Comparison of ENCODE assay signal across 8 cellular contexts in genomic region chr20:63864545-63864977, GRCh38. TPM values are rescaled to one million over a fixed set of nuclear protein-coding genes. Genes with fewer than 3 reads are reported as not detected.
DNase-seq lines count a peak whose midpoint lies in the region; ATAC-seq lines count a peak whose summit lies in the region.

No MANE protein-coding gene starts in this region.

- CTCF ChIA-PET in CD4-positive, alpha-beta memory T cell (lab: Charles Lee; ENCODE audit: partially characterized antibody), result interaction anchor here (0.7 to 4.8 kb wide), 13 partner anchors 79 to 371 kb away, joined by 3 to 39 read pairs (median 4); partner anchors contain the start of genes ARFRP1, PRPF6, PTK6 and UCKL1

- H3K23ac ChIP-seq in neuronal stem cell (ENCODE audit: low read depth, low read length, poor library complexity), result peak overlapping the region; percentile 99

- H3K4me1 Mint-ChIP-seq in CD4-positive, alpha-beta memory T cell, result peaks cover 15 to 50% (median 29%) of the 10 kb centered on the region in 4 donors

- H3K9me3 ChIP-seq in CD4-positive, alpha-beta memory T cell (ENCODE audit: control insufficient read depth in 1 of 2, low read length in 2 of 2), result no peaks in the 10 kb centered on the region
- H3K9me3 ChIP-seq in MG63 (no peaks in the 10 kb centered on the region), neuronal stem cell (replicated peaks in 1 of 2; ENCODE audit: control insufficient read depth in 2 of 2, insufficient read depth in 1 of 2, low read depth in 1 of 2, low read length in 2 of 2) (no peaks in the 10 kb centered on the region)
- no peaks in the 10 kb centered on the region for H3K9me3 ChIP-seq in effector memory CD4-positive, alpha-beta T cell (ENCODE audit: control insufficient read depth, low read length)

- intact Hi-C loops in CD4-positive, alpha-beta memory T cell (cut with micrococcal nuclease), result loop anchor here (1.0 to 5.0 kb wide), 6 partner anchors 78 to 326 kb away; partner anchors contain the start of genes ARFRP1 and SLC2A4RG

- H2BK12ac ChIP-seq in neuronal stem cell (ENCODE audit: low read length), result no peak overlapping the region

- H3K4me3 Mint-ChIP-seq in CD4-positive, alpha-beta memory T cell, result peak overlapping the region; percentile 90 to 99 (median 96)

- peak overlapping the region; percentile 84 for H2AK5ac ChIP-seq in neuronal stem cell (ENCODE audit: low read depth, low read length)

- POLR2A ChIA-PET in CD4-positive, alpha-beta memory T cell (lab: Charles Lee; ENCODE audit: partially characterized antibody), result interaction anchor here (0.8 to 3.8 kb wide), 33 partner anchors 10 to 368 kb away, joined by 3 to 37 read pairs (median 5); partner anchors contain the start of genes ARFRP1, HELZ2, LIME1 and OPRL1

- H3K27ac ChIP-seq in CD4-positive, alpha-beta memory T cell (ENCODE audit: low read depth, low read length), result peak overlapping the region; percentile 81
- peak overlapping the region; percentile 75 for H3K27ac ChIP-seq in effector memory CD4-positive, alpha-beta T cell (ENCODE audit: insufficient read depth, low read length, poor library complexity, severe bottlenecking)
- peak overlapping the region; percentile 81 for H3K27ac ChIP-seq in neuronal stem cell (replicated peaks; ENCODE audit: low read length)

- H3K4me2 ChIP-seq in neuronal stem cell (ENCODE audit: insufficient read depth, low read length, poor library complexity, severe bottlenecking), result peak overlapping the region; percentile 62

- no peak for ATAC-seq in GM21723 (IDR thresholded peaks at IDR 0.05; ENCODE audit: unreplicated experiment)
- ATAC-seq in GM19324 (IDR thresholded peaks at IDR 0.05; ENCODE audit: low FRiP score, unreplicated experiment), result no peak

- H3K14ac ChIP-seq in neuronal stem cell (ENCODE audit: low read length), result no peak overlapping the region

- H4K91ac ChIP-seq in neuronal stem cell (ENCODE audit: low read depth, low read length, poor library complexity), result no peak overlapping the region

- peak overlapping the region; percentile 87 to 99 (median 96) for H3K27ac Mint-ChIP-seq in CD4-positive, alpha-beta memory T cell

- peak overlapping the region; percentile 92 for H2AFZ ChIP-seq in neuronal stem cell (ENCODE audit: low read length)

- peaks cover 7% of the 10 kb centered on the region for H3K36me3 ChIP-seq in CD4-positive, alpha-beta memory T cell (ENCODE audit: insufficient read depth, low read length)
- H3K36me3 ChIP-seq in MG63 (peaks cover 51% of the 10 kb centered on the region), neuronal stem cell (replicated peaks in 1 of 2; ENCODE audit: control insufficient read depth in 2 of 2, insufficient read depth in 2 of 2, low read length in 2 of 2) (peaks cover 20 to 50% of the 10 kb centered on the region in 2 donors)
- peaks cover 15% of the 10 kb centered on the region for H3K36me3 ChIP-seq in effector memory CD4-positive, alpha-beta T cell (ENCODE audit: control insufficient read depth, insufficient read depth, low read length)

- H3K79me1 ChIP-seq in neuronal stem cell (ENCODE audit: low read depth, low read length), result peaks cover 17% of the 10 kb centered on the region

- H2BK120ac ChIP-seq in neuronal stem cell (ENCODE audit: low read depth, low read length), result no peak overlapping the region

- DNase-seq in CD4-positive, alpha-beta memory T cell, result peak in 2 of 5 donors; percentile 54 to 55
- DNase-seq in MG63, result no peak
- DNase-seq in effector memory CD4-positive, alpha-beta T cell, result no peak
- DNase-seq in neuronal stem cell (ENCODE audit: low spot score), result no peak
- DNase-seq in SHP77 treated with DMSO at 0.1 percent for 48 hours (lab: John Stamatoyannopoulos, UW), result no peak
- no peak for DNase-seq in DMS79 treated with DMSO at 0.1 percent for 48 hours (lab: John Stamatoyannopoulos, UW)

- peak overlapping the region; percentile 93 for H3K18ac ChIP-seq in neuronal stem cell (ENCODE audit: low read length)

- peaks cover 15 to 32% of the 10 kb centered on the region in 2 donors for H3K36me3 Mint-ChIP-seq in CD4-positive, alpha-beta memory T cell

- peak overlapping the region; percentile 27 to 90 for H3K4me3 ChIP-seq in CD4-positive, alpha-beta memory T cell (ENCODE audit: low read length in 2 of 2)
- H3K4me3 ChIP-seq in MG63, result peak overlapping the region; percentile 87
- H3K4me3 ChIP-seq in effector memory CD4-positive, alpha-beta T cell (ENCODE audit: insufficient read depth, low read depth, low read length, poor library complexity, severe bottlenecking), result peak overlapping the region; percentile 80
- peak overlapping the region; percentile 84 to 87 for H3K4me3 ChIP-seq in neuronal stem cell (ENCODE audit: low read length in 2 of 2)

- H3K4me1 ChIP-seq in CD4-positive, alpha-beta memory T cell (ENCODE audit: insufficient read depth, low read length), result peaks cover 29% of the 10 kb centered on the region
- H3K4me1 ChIP-seq in effector memory CD4-positive, alpha-beta T cell (ENCODE audit: control insufficient read depth, insufficient read depth, low read length, poor library complexity, severe bottlenecking), result peaks cover 8% of the 10 kb centered on the region
- peaks cover 5 to 8% of the 10 kb centered on the region in 2 donors for H3K4me1 ChIP-seq in neuronal stem cell (ENCODE audit: control insufficient read depth in 2 of 2, insufficient read depth in 1 of 2, low read depth in 1 of 2, low read length in 2 of 2)

- no peak overlapping the region for H2BK15ac ChIP-seq in neuronal stem cell (ENCODE audit: low read length)

- peak overlapping the region; percentile 35 for H2BK5ac ChIP-seq in neuronal stem cell (ENCODE audit: low read length)

- no peak overlapping the region for H4K8ac ChIP-seq in neuronal stem cell (ENCODE audit: low read depth, low read length)

- H3K9ac ChIP-seq in neuronal stem cell (ENCODE audit: low read depth, low read length, poor library complexity), result peak overlapping the region; percentile 88

- WGBS in neuronal stem cell (ENCODE audit: extremely low coverage in 2 of 2, insufficient read length in 2 of 2, insufficient replicate concordance in 1 of 2), 2 donors, result no CpG with 5 or more reads among the region's 25 CpGs

- no peaks in the 10 kb centered on the region for H3K27me3 ChIP-seq in CD4-positive, alpha-beta memory T cell (ENCODE audit: insufficient read depth, low read length)
- H3K27me3 ChIP-seq in MG63, result no peaks in the 10 kb centered on the region
- H3K27me3 ChIP-seq in effector memory CD4-positive, alpha-beta T cell (replicated peaks; ENCODE audit: control insufficient read depth, insufficient read depth, low read length, poor library complexity, severe bottlenecking), result no peaks in the 10 kb centered on the region
- H3K27me3 ChIP-seq in neuronal stem cell (ENCODE audit: control insufficient read depth in 3 of 3, insufficient read depth in 3 of 3, low read depth in 1 of 3, low read length in 3 of 3), result no peaks in the 10 kb centered on the region

- H3K27me3 Mint-ChIP-seq in CD4-positive, alpha-beta memory T cell, result no peaks in the 10 kb centered on the region

- peaks cover 0 to 2% (median 0%) of the 10 kb centered on the region in 8 donors for H3K9me3 Mint-ChIP-seq in CD4-positive, alpha-beta memory T cell

- no peak overlapping the region for H3K4ac ChIP-seq in neuronal stem cell (ENCODE audit: low read length)

RNA-seq across cellular contexts. Expression of gene TPD52L2, which starts 0.5 kb away (rescaled TPM):
- total RNA-seq in CD4-positive, alpha-beta memory T cell, result 10 to 100 TPM; 44.4 to 44.9 TPM
- 10 to 100 TPM; 66.4 to 76.1 TPM for polyA plus RNA-seq in CD4-positive, alpha-beta memory T cell
- 185 and 192 TPM in 2 replicates for total RNA-seq in MG63 (2014; rRNA removed; shearing (Covaris generic); ENCODE audit: low replicate concordance)
- polyA plus RNA-seq in neuronal stem cell (2013, experiment 1 of 2), result 48.5 TPM
- 47.7 TPM for polyA plus RNA-seq in neuronal stem cell (2013, experiment 2 of 2)

RNA-seq across cellular contexts. Expression of gene ABHD16B, which starts 3.3 kb away (rescaled TPM):
- not detected for total RNA-seq in CD4-positive, alpha-beta memory T cell
- not detected for polyA plus RNA-seq in CD4-positive, alpha-beta memory T cell
- total RNA-seq in MG63 (2014; rRNA removed; shearing (Covaris generic); ENCODE audit: low replicate concordance), result not detected in 2 replicates
- not detected for polyA plus RNA-seq in neuronal stem cell (2013, experiment 1 of 2)
- not detected for polyA plus RNA-seq in neuronal stem cell (2013, experiment 2 of 2)

RNA-seq across cellular contexts. Expression of gene DNAJC5, which starts 30.4 kb away (rescaled TPM):
- total RNA-seq in CD4-positive, alpha-beta memory T cell, result 10 to 100 TPM; 53.3 to 54.4 TPM
- polyA plus RNA-seq in CD4-positive, alpha-beta memory T cell, result 1 to 10 TPM; 4.9 to 9.2 TPM
- total RNA-seq in MG63 (2014; rRNA removed; shearing (Covaris generic); ENCODE audit: low replicate concordance), result 69.3 and 92.0 TPM in 2 replicates
- 17.2 TPM for polyA plus RNA-seq in neuronal stem cell (2013, experiment 1 of 2)
- 16.8 TPM for polyA plus RNA-seq in neuronal stem cell (2013, experiment 2 of 2)

RNA-seq across cellular contexts. Expression of gene ZBTB46, which starts 33.5 kb away (rescaled TPM):
- total RNA-seq in CD4-positive, alpha-beta memory T cell, result under 1 TPM; 0.28 to 0.87 TPM
- under 1 TPM in 1 of 2 donors, not detected in 1; 0.09 TPM for polyA plus RNA-seq in CD4-positive, alpha-beta memory T cell
- 5.5 and 15.9 TPM in 2 replicates for total RNA-seq in MG63 (2014; rRNA removed; shearing (Covaris generic); ENCODE audit: low replicate concordance)
- 8.2 TPM for polyA plus RNA-seq in neuronal stem cell (2013, experiment 1 of 2)
- polyA plus RNA-seq in neuronal stem cell (2013, experiment 2 of 2), result 8.6 TPM
